In the genomic region with DNA sequence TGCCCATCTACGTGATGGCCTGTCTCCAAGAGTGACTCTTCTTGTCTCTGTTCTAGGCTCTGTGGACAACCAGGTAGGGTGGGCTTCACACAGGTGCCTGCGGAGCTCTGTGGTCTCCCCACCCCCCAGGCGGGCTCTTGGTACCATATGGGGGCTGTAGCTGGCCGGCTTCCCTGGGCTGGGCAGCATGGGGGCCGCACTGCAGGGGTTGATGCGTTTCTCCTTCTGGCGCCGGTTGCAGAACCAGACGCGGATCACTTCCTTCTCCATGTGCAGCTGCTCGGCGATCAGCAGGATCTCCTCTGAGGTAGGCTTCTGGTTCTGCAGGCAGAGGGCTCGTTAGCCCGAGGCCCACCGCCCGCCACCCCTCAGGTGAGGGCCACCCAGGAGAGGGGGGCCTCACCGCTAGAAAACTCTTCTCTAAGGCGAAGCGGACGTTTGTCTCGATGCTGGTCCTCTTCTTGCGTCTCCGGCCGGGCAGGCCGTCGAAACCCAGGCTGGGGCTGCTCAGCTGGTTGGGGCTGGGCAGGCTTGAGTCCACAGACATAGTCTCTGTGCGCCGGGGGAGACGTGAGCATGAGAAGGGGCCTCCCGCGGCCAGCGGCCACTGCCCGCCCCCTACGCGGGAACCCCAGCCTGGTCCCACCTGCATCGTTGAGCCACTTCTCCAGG, we compare ENCODE assay signal across 23 cellular contexts. TPM values are rescaled to one million over a fixed set of nuclear protein-coding genes. Genes with fewer than 3 reads are reported as not detected.
"Had no signal": no experiment of that assay in that cellular context is flagged by ENCODE, and none has a peak within 500 bp of the region (broad histone marks: within the 10 kb centered on the region; RNA-seq: fewer than 3 reads in every experiment).

No MANE protein-coding gene starts in this region.

- H3K4me3 Mint-ChIP-seq: activated CD4-positive, alpha-beta T cell treated with anti-CD3 and anti-CD28 coated beads, Interleukin-2, amount 10 ng/mL, durations not matched to agents 24 days and 14 days; activated CD8-positive, alpha-beta T cell treated with anti-CD3 and anti-CD28 coated beads, Interleukin-2, amount 10 ng/mL, durations not matched to agents 7 days and 5 days; activated naive CD4-positive, alpha-beta T cell treated with anti-CD3 and anti-CD28 coated beads, Interleukin-2, amount 10 ng/mL, durations not matched to agents 7 days and 5 days; activated naive CD8-positive, alpha-beta T cell treated with anti-CD3 and anti-CD28 coated beads, Interleukin-2, amount 50 U/mL, for 24 hours; brain had no signal

- FAIRE-seq: pancreas, urothelium cell line had no signal

- DNase-seq: activated CD4-positive, alpha-beta T cell treated with anti-CD3 and anti-CD28 coated beads, Interleukin-2, amount 10 ng/mL, durations not matched to agents 24 days and 14 days; activated CD8-positive, alpha-beta T cell treated with anti-CD3 and anti-CD28 coated beads, Interleukin-2, amount 10 ng/mL, durations not matched to agents 7 days and 5 days; activated effector memory CD4-positive, alpha-beta T cell treated with Interleukin-2 at 50 U/mL for 16 hours; activated naive CD4-positive, alpha-beta T cell treated with anti-CD3 and anti-CD28 coated beads, Interleukin-2, amount 10 ng/mL, durations not matched to agents 7 days and 5 days; activated naive CD8-positive, alpha-beta T cell treated with anti-CD3 and anti-CD28 coated beads, Interleukin-2, amount 50 U/mL, for 24 hours; activated T-cell treated with anti-CD3 and anti-CD28 coated beads, Interleukin-2, amount 50 U/mL, for 48 hours; anterior cingulate cortex; caudate nucleus; dorsolateral prefrontal cortex; foreskin fibroblast; left lung; midbrain; stimulated activated CD4-positive, alpha-beta T cell treated with anti-CD3 and anti-CD28 coated beads, Interleukin-4, amount 100 ng/mL, for 24 hours; stimulated activated naive CD4-positive, alpha-beta T cell; substantia nigra; T-helper 9 cell had no signal

- H3K9me3 ChIP-seq: left lung, pancreas, tibial nerve had no signal

- H2AFZ ChIP-seq: hepatocyte had no signal

- H3K79me2 ChIP-seq: hepatocyte had no signal

- H3K4me1 ChIP-seq: left lung had no signal

- H3K27me3 Mint-ChIP-seq: activated CD4-positive, alpha-beta T cell treated with anti-CD3 and anti-CD28 coated beads, Interleukin-2, amount 10 ng/mL, durations not matched to agents 24 days and 14 days; activated naive CD8-positive, alpha-beta T cell treated with anti-CD3 and anti-CD28 coated beads, Interleukin-2, amount 50 U/mL, for 24 hours had no signal

- H3K27ac Mint-ChIP-seq: activated CD4-positive, alpha-beta T cell treated with anti-CD3 and anti-CD28 coated beads, Interleukin-2, amount 10 ng/mL, durations not matched to agents 24 days and 14 days; activated CD8-positive, alpha-beta T cell treated with anti-CD3 and anti-CD28 coated beads, Interleukin-2, amount 10 ng/mL, durations not matched to agents 7 days and 5 days; activated naive CD4-positive, alpha-beta T cell treated with anti-CD3 and anti-CD28 coated beads, Interleukin-2, amount 10 ng/mL, durations not matched to agents 7 days and 5 days; activated naive CD8-positive, alpha-beta T cell treated with anti-CD3 and anti-CD28 coated beads, Interleukin-2, amount 50 U/mL, for 24 hours had no signal

- ATAC-seq: activated CD8-positive, alpha-beta T cell treated with anti-CD3 and anti-CD28 coated beads, Interleukin-2, amount 10 ng/mL, durations not matched to agents 7 days and 5 days; activated naive CD8-positive, alpha-beta T cell treated with anti-CD3 and anti-CD28 coated beads, Interleukin-2, amount 50 U/mL, for 24 hours; left lung; pancreas; sciatic nerve had no signal

- H3K4me2 ChIP-seq: hepatocyte had no signal

- H3K27me3 ChIP-seq: pancreas had no signal

- H3K4me3 ChIP-seq: dorsolateral prefrontal cortex, hepatocyte, left lung, pancreas, tibial nerve had no signal

- H3K27ac ChIP-seq: dorsolateral prefrontal cortex, hepatocyte, left lung, pancreas, tibial nerve had no signal

- H3K36me3 ChIP-seq: pancreas, tibial nerve had no signal

- H3K9me3 Mint-ChIP-seq: activated CD4-positive, alpha-beta T cell treated with anti-CD3 and anti-CD28 coated beads, Interleukin-2, amount 10 ng/mL, durations not matched to agents 24 days and 14 days; activated naive CD4-positive, alpha-beta T cell treated with anti-CD3 and anti-CD28 coated beads, Interleukin-2, amount 10 ng/mL, durations not matched to agents 7 days and 5 days; activated naive CD8-positive, alpha-beta T cell treated with anti-CD3 and anti-CD28 coated beads, Interleukin-2, amount 50 U/mL, for 24 hours; brain had no signal

RNA-seq across cellular contexts. Expression of gene GRIK5, which starts 25.3 kb away (rescaled TPM):
- total RNA-seq: lung microvascular endothelial cell had no signal

RNA-seq across cellular contexts. Expression of gene POU2F2, which starts 37.0 kb away (rescaled TPM):
- total RNA-seq: hepatocyte had no signal
